Comparison of ENCODE assay signal across 8 cellular contexts in genomic region chr5:115842089-115842881, GRCh38. TPM values are rescaled to one million over a fixed set of nuclear protein-coding genes. Genes with fewer than 3 reads are reported as not detected.
DNase-seq lines count a peak whose midpoint lies in the region; ATAC-seq and TF ChIP-seq lines count a peak whose summit lies in the region.

No MANE protein-coding gene starts in this region.

- H3F3A ChIP-seq in smooth muscle cell (ENCODE audit: low read depth), result no peaks in the 10 kb centered on the region

- H3K36me3 ChIP-seq in breast epithelium (no peaks in the 10 kb centered on the region), smooth muscle cell (ENCODE audit: low read depth) (no peaks in the 10 kb centered on the region)

- peaks cover 0 to 17% of the 10 kb centered on the region in 2 donors for H3K4me1 ChIP-seq in breast epithelium
- peaks cover 15% of the 10 kb centered on the region for H3K4me1 ChIP-seq in smooth muscle cell (ENCODE audit: low read depth)

- H3K27me3 ChIP-seq in breast epithelium (no peaks in the 10 kb centered on the region), smooth muscle cell (ENCODE audit: low read depth) (no peaks in the 10 kb centered on the region)

- H3K4me2 ChIP-seq in smooth muscle cell, result peak overlapping the region; percentile 85

- DNase-seq in DMS79 treated with DMSO at 0.1 percent for 48 hours (lab: John Stamatoyannopoulos, UW) (peak; percentile 24), DMS79 (lab: John Stamatoyannopoulos, UW) (no peak), RKO (ENCODE audit: low spot score) (peak; percentile 79), breast epithelium (ENCODE audit: low spot score in 2 of 2) (no peak), islet precursor cell (peak; percentile 91), smooth muscle cell (lab: John Stamatoyannopoulos, UW; ENCODE audit: unreplicated experiment) (no peak)

- TF ChIP-seq POLR2A in breast epithelium (IDR thresholded peaks at IDR 0.05), result no peak

- H2AFZ ChIP-seq in smooth muscle cell (ENCODE audit: low read depth), result peak overlapping the region; percentile 84

- peaks cover 95% of the 10 kb centered on the region for H3K79me2 ChIP-seq in smooth muscle cell (ENCODE audit: low read depth)

- under 1% methylated on average over 57 of the region's 67 CpGs for WGBS in smooth muscle cell (ENCODE audit: low lambda C conversion rate)

- intact Hi-C loops in breast epithelium (cut with DNase I; ENCODE audit: low total_unique reads), result no loop called here

- H4K20me1 ChIP-seq in smooth muscle cell (ENCODE audit: low read depth), result peaks cover 83% of the 10 kb centered on the region

- ATAC-seq in GM21390 (IDR thresholded peaks at IDR 0.05; ENCODE audit: unreplicated experiment), result peak; percentile 35
- peak; percentile 30 for ATAC-seq in HG03571 (IDR thresholded peaks at IDR 0.05; ENCODE audit: unreplicated experiment)

- H3K27ac ChIP-seq in breast epithelium (peak overlapping the region; percentile 91 to 94), smooth muscle cell (ENCODE audit: low read depth) (peak overlapping the region; percentile 87)

- H3K4me3 ChIP-seq in breast epithelium (peak overlapping the region; percentile 75 to 84 (median 78)), smooth muscle cell (peak overlapping the region; percentile 96)

- peak overlapping the region; percentile 92 for H3K9ac ChIP-seq in smooth muscle cell (ENCODE audit: low read depth)

- no peaks in the 10 kb centered on the region for H3K9me3 ChIP-seq in breast epithelium
- H3K9me3 ChIP-seq in smooth muscle cell (replicated peaks; ENCODE audit: low read depth), result no peaks in the 10 kb centered on the region

- TF ChIP-seq CTCF in breast epithelium (IDR thresholded peaks at IDR 0.05) (no peak), smooth muscle cell (IDR thresholded peaks at IDR 0.05; ENCODE audit: borderline replicate concordance, insufficient read depth, poor library complexity, severe bottlenecking) (peak; percentile 30)

RNA-seq across cellular contexts. Expression of gene AP3S1, which starts 0.6 kb away (rescaled TPM):
- total RNA-seq in breast epithelium (10 to 100 TPM; 74.7 to 93.7 (median 89.9) TPM), smooth muscle cell (130 and 224 TPM in 2 replicates)
- 180 and 191 TPM in 2 replicates for polyA plus RNA-seq in smooth muscle cell

RNA-seq across cellular contexts. Expression of gene ATG12, which starts 0.9 kb away (rescaled TPM):
- total RNA-seq in breast epithelium (10 to 100 TPM; 46.0 to 63.0 (median 50.8) TPM), smooth muscle cell (58.6 and 106 TPM in 2 replicates)
- polyA plus RNA-seq in smooth muscle cell, result 128 and 139 TPM in 2 replicates

RNA-seq across cellular contexts. Expression of gene CDO1, which starts 25.8 kb away (rescaled TPM):
- total RNA-seq in breast epithelium (100 to 1,000 TPM in 1 of 3 donors, 10 to 100 TPM in 2; 47.7 to 342 (median 54.7) TPM), smooth muscle cell (26.3 and 60.8 TPM in 2 replicates)
- polyA plus RNA-seq in smooth muscle cell, result 27.2 and 48.4 TPM in 2 replicates

Comparison
In these comparisons a context has a peak if more than half of its experiments do, and no peak if none do; other contexts are left out.
1. DNase-seq: peak in DMS79 treated with DMSO at 0.1 percent for 48 hours (single experiment), RKO (single experiment) and islet precursor cell (single experiment); none in DMS79 (single experiment), breast epithelium (0 of 2) and smooth muscle cell (single experiment).